ENCODE assay signal across 1 cellular context in the genomic region with DNA sequence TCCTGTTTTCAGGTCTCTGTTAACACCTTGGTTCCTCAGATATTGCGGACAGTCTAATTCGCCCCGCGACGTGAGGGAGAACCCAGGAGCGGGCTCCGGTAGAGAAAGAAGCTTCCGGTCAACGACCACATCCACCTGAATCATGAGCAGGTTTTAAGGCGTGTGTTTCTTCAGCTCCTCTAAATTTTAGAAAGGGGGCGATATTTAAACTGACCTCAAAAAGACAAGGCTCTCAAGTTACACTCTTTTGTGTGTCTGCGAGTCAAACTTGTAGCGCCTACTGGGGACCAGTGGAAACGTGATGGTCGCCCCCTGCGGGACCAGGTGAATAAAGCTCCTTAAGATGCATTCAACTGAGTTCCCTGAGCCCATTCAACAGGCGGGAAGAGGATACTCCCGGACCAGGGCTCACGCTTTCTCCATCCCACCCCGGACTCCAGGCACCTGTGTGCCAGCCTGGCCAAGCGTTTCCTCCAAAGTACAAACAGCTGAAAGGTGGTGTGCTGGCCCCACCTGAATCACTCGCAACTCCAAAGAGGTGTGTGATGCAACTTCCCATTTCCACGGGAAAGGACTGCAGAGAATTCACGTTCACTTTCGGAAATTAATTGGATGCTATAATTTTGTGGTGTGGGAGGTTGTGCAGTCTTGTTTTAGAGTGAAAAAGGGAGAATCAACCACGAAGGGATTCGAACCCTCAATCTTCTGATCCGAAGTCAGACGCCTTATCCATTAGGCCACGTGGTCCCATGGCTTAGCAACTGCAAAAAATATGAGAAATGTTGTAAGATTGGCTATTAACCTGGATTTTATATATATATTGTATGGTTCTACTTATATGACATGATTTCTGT.
TF ChIP-seq lines count a peak whose summit lies in the region.

No MANE protein-coding gene starts in this region.

TF ChIP-seq in HepG2, 621 proteins besides CTCF, POLR2A, EP300 and RAD21 (continued from another document and continues in another):
- TF ChIP-seq KDM4B (CRISPR knock-in tag; IDR thresholded peaks at IDR 0.05) (no peak), ZFP36 (IDR thresholded peaks at IDR 0.05; ENCODE audit: borderline replicate concordance, low read depth, low read length, partially characterized antibody) (no peak), MED1 (CRISPR knock-in tag; IDR thresholded peaks at IDR 0.05) (peak; percentile 23; the same call in 1 of the 2 replicates), REXO4 (CRISPR knock-in tag; IDR thresholded peaks at IDR 0.05; ENCODE audit: borderline replicate concordance) (no peak), UBTF (CRISPR knock-in tag; IDR thresholded peaks at IDR 0.05) (no peak), ZNF160 (CRISPR knock-in tag; IDR thresholded peaks at IDR 0.05) (no peak), TAF1 (CRISPR knock-in tag; IDR thresholded peaks at IDR 0.05) (no peak), ZNF562 (CRISPR knock-in tag; IDR thresholded peaks at IDR 0.05; ENCODE audit: borderline replicate concordance) (no peak), ZNF703 (CRISPR knock-in tag; IDR thresholded peaks at IDR 0.05; ENCODE audit: borderline replicate concordance) (no peak), ELF3 (CRISPR knock-in tag; IDR thresholded peaks at IDR 0.05) (no peak), CREM (IDR thresholded peaks at IDR 0.05) (peak; percentile 35; the same call in 1 of the 2 replicates), CREM (CRISPR knock-in tag; IDR thresholded peaks at IDR 0.05) (no peak), ZNF570 (CRISPR knock-in tag; IDR thresholded peaks at IDR 0.05; ENCODE audit: borderline replicate concordance) (no peak), AFF4 (CRISPR knock-in tag; IDR thresholded peaks at IDR 0.05) (no peak), SMAD3 (CRISPR knock-in tag; IDR thresholded peaks at IDR 0.05) (no peak), ZNF350 (CRISPR knock-in tag; IDR thresholded peaks at IDR 0.05; ENCODE audit: borderline replicate concordance, low read depth) (peak; percentile 90; the same call in 1 of the 2 replicates), MTERF4 (CRISPR knock-in tag; IDR thresholded peaks at IDR 0.05) (peak; percentile 53; the same call in 1 of the 2 replicates), ZSCAN29 (CRISPR knock-in tag; conservative IDR thresholded peaks at IDR 0.05) (0 out of 2 replicates have a peak, but pooled peaks have one; percentile 49), KDM3A (CRISPR knock-in tag; IDR thresholded peaks at IDR 0.05; ENCODE audit: low read depth) (no peak), NFIB (CRISPR knock-in tag; IDR thresholded peaks at IDR 0.05; ENCODE audit: borderline replicate concordance) (no peak), ATF7 (IDR thresholded peaks at IDR 0.05) (no peak), ATF7 (CRISPR knock-in tag; IDR thresholded peaks at IDR 0.05) (no peak), ZNF549 (CRISPR knock-in tag; IDR thresholded peaks at IDR 0.05) (no peak), FOSL2 (CRISPR knock-in tag; IDR thresholded peaks at IDR 0.05) (peak; percentile 33; the same call in 1 of the 2 replicates), PRPF4 (IDR thresholded peaks at IDR 0.05; ENCODE audit: low read depth, low read length, poor library complexity, severe bottlenecking) (no peak), SOX5 (CRISPR knock-in tag; IDR thresholded peaks at IDR 0.05; ENCODE audit: borderline replicate concordance) (peak; percentile 19; the same call in 1 of the 2 replicates), HOXA9 (CRISPR knock-in tag; IDR thresholded peaks at IDR 0.05; ENCODE audit: borderline replicate concordance) (no peak), TIGD3 (CRISPR knock-in tag; IDR thresholded peaks at IDR 0.05; ENCODE audit: borderline replicate concordance) (no peak), ZNF678 (CRISPR knock-in tag; IDR thresholded peaks at IDR 0.05) (no peak), ZNF552 (CRISPR knock-in tag; IDR thresholded peaks at IDR 0.05; ENCODE audit: borderline replicate concordance) (no peak), ZNF687 (CRISPR knock-in tag; IDR thresholded peaks at IDR 0.05) (peak; percentile 50), CBX1 (IDR thresholded peaks at IDR 0.05; ENCODE audit: low read depth) (no peak), XRCC5 (optimal IDR thresholded peaks at IDR 0.05; ENCODE audit: low read length) (peak; percentile 83)
- TF ChIP-seq, protein P1, sequence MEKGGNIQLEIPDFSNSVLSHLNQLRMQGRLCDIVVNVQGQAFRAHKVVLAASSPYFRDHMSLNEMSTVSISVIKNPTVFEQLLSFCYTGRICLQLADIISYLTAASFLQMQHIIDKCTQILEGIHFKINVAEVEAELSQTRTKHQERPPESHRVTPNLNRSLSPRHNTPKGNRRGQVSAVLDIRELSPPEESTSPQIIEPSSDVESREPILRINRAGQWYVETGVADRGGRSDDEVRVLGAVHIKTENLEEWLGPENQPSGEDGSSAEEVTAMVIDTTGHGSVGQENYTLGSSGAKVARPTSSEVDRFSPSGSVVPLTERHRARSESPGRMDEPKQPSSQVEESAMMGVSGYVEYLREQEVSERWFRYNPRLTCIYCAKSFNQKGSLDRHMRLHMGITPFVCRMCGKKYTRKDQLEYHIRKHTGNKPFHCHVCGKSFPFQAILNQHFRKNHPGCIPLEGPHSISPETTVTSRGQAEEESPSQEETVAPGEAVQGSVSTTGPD (CRISPR knock-in tag; IDR thresholded peaks at IDR 0.05), result no peak
- TF ChIP-seq, protein P2, sequence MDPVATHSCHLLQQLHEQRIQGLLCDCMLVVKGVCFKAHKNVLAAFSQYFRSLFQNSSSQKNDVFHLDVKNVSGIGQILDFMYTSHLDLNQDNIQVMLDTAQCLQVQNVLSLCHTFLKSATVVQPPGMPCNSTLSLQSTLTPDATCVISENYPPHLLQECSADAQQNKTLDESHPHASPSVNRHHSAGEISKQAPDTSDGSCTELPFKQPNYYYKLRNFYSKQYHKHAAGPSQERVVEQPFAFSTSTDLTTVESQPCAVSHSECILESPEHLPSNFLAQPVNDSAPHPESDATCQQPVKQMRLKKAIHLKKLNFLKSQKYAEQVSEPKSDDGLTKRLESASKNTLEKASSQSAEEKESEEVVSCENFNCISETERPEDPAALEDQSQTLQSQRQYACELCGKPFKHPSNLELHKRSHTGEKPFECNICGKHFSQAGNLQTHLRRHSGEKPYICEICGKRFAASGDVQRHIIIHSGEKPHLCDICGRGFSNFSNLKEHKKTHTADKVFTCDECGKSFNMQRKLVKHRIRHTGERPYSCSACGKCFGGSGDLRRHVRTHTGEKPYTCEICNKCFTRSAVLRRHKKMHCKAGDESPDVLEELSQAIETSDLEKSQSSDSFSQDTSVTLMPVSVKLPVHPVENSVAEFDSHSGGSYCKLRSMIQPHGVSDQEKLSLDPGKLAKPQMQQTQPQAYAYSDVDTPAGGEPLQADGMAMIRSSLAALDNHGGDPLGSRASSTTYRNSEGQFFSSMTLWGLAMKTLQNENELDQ (CRISPR knock-in tag; IDR thresholded peaks at IDR 0.05; ENCODE audit: borderline replicate concordance), result no peak
- TF ChIP-seq, protein P3, sequence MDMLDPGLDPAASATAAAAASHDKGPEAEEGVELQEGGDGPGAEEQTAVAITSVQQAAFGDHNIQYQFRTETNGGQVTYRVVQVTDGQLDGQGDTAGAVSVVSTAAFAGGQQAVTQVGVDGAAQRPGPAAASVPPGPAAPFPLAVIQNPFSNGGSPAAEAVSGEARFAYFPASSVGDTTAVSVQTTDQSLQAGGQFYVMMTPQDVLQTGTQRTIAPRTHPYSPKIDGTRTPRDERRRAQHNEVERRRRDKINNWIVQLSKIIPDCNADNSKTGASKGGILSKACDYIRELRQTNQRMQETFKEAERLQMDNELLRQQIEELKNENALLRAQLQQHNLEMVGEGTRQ (IDR thresholded peaks at IDR 0.05; ENCODE audit: low read depth, low read length), result peak; percentile 70
- TF ChIP-seq, protein P3 (CRISPR knock-in tag; IDR thresholded peaks at IDR 0.05; ENCODE audit: borderline replicate concordance), result peak; percentile 88; the same call in 1 of the 2 replicates
- TF ChIP-seq, protein P4, sequence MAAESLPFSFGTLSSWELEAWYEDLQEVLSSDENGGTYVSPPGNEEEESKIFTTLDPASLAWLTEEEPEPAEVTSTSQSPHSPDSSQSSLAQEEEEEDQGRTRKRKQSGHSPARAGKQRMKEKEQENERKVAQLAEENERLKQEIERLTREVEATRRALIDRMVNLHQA (CRISPR knock-in tag; IDR thresholded peaks at IDR 0.05), result no peak
